ENCODE assay signal across 8 cellular contexts in the genomic region with DNA sequence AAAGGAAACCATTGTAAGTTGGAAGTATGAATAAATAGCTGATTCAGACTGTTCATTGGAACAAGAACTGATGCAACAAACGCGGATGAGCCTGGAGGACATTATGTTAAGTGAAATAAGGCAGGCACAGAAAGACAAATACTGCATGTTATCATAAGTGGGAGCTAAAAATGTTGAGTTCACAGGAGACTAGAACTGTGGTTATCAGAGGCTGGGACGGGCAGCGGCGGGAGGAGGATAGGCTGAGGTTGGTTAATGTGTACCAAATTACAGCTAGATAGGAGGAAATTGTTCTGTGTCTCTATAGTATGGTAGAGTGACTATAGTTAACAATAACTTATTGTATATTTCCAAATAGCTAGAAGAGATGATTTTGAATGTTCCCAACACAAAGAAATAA.
"Had no signal": no experiment of that assay in that cellular context is flagged by ENCODE, and none has a peak within 500 bp of the region (broad histone marks: within the 10 kb centered on the region; RNA-seq: fewer than 3 reads in every experiment).

No MANE protein-coding gene starts in this region.

- H2AFZ ChIP-seq: GM23248 had no signal

- DNase-seq: GM23248, GOT3, H7, HFFc6 had no signal

- H3K4me3 ChIP-seq: GM23248, HAP-1 had no signal

- H3K9ac ChIP-seq: GM23248 had no signal

- H3K36me3 ChIP-seq: HAP-1 had no signal

- H3K27ac ChIP-seq: GM23248, HL-60 had no signal

- H3K9me3 ChIP-seq: HAP-1 had no signal

- ATAC-seq: HCT116, HepG2 had no signal
